Comparison of ENCODE assay signal across 6 cellular contexts in genomic region chr11:829116-829945, GRCh38. TPM values are rescaled to one million over a fixed set of nuclear protein-coding genes. Genes with fewer than 3 reads are reported as not detected.
DNase-seq lines count a peak whose midpoint lies in the region; ATAC-seq, FAIRE-seq and TF ChIP-seq lines count a peak whose summit lies in the region.

No MANE protein-coding gene starts in this region.

- no peak for TF ChIP-seq POLR2A in H54 (IDR thresholded peaks at IDR 0.05; ENCODE audit: low read depth, low read length)

- WGBS in pancreas, 2 donors, result 64 to 66% methylated on average over 36 to 46 of the region's 46 CpGs

- peaks cover 0 to 3% (median under 1%) of the 10 kb centered on the region in 3 donors for H3K36me3 ChIP-seq in pancreas

- H3K4me3 ChIP-seq in coronary artery (peak overlapping the region; percentile 69), pancreas (peak overlapping the region in 3 of 4 donors; percentile 0 to 63 (median 22))

- H3K27ac ChIP-seq in coronary artery (peak overlapping the region in 1 of 2 donors; percentile 70), pancreas (peak overlapping the region in 3 of 4 donors; percentile 8 to 92 (median 8))

- no peak for TF ChIP-seq CTCF in coronary artery (IDR thresholded peaks at IDR 0.05)
- no peak for TF ChIP-seq CTCF in pancreas (IDR thresholded peaks at IDR 0.05)

- H3K9me3 ChIP-seq in pancreas, result no peaks in the 10 kb centered on the region

- H3K27me3 ChIP-seq in pancreas, result no peaks in the 10 kb centered on the region

- intact Hi-C loops in pancreas (cut with DNase I), result no loop called here

- FAIRE-seq in pancreas (lab: Jason Lieb, UNC) (no peak), H54 (lab: Jason Lieb, UNC) (no peak)

- H3K4me1 ChIP-seq in pancreas, result peaks cover 20 to 36% (median 34%) of the 10 kb centered on the region in 3 donors

- DNase-seq in HK-2 (ENCODE audit: unreplicated experiment) (peak; percentile 72), coronary artery (ENCODE audit: low spot score) (no peak), pancreas (peak in 3 of 6 donors; percentile 43 to 86 (median 64)), NCI-H510A treated with DMSO at 0.1 percent for 48 hours (lab: John Stamatoyannopoulos, UW) (no peak), H54 (ENCODE audit: insufficient read length, low spot score) (no peak), NCI-H82 treated with DMSO at 0.1 percent for 48 hours (lab: John Stamatoyannopoulos, UW; ENCODE audit: unreplicated experiment) (no peak)

- no peak for ATAC-seq in pancreas

RNA-seq across cellular contexts. Expression of gene CRACR2B, which starts 1.6 kb away (rescaled TPM):
- total RNA-seq in pancreas, result 100 to 1,000 TPM in 4 of 6 donors, 10 to 100 TPM in 2; 60.6 to 140 (median 108) TPM
- polyA plus RNA-seq in pancreas, result 100 to 1,000 TPM; 263 to 378 TPM

RNA-seq across cellular contexts. Expression of gene CD151, which starts 3.4 kb away (rescaled TPM):
- 100 to 1,000 TPM; 163 to 278 (median 233) TPM for total RNA-seq in pancreas
- polyA plus RNA-seq in pancreas, result 100 to 1,000 TPM; 256 to 351 TPM

RNA-seq across cellular contexts. Expression of gene PNPLA2, which starts 10.6 kb away (rescaled TPM):
- total RNA-seq in pancreas, result 100 to 1,000 TPM in 1 of 6 donors, 10 to 100 TPM in 5; 59.1 to 109 (median 82.1) TPM
- 100 to 1,000 TPM; 233 to 234 TPM for polyA plus RNA-seq in pancreas

RNA-seq across cellular contexts. Expression of gene POLR2L, which starts 13.0 kb away (rescaled TPM):
- total RNA-seq in pancreas, result 10 to 100 TPM; 62.9 to 98.8 (median 68.9) TPM
- polyA plus RNA-seq in pancreas, result 100 to 1,000 TPM in 1 of 2 donors, 10 to 100 TPM in 1; 64.7 to 110 TPM

RNA-seq across cellular contexts. Expression of gene TSPAN4, which starts 13.3 kb away (rescaled TPM):
- total RNA-seq in pancreas, result 10 to 100 TPM; 15.3 to 25.0 (median 18.8) TPM
- polyA plus RNA-seq in pancreas, result 10 to 100 TPM; 44.0 to 67.2 TPM
